18 cellular contexts compared by ENCODE assay signal in the genomic region with DNA sequence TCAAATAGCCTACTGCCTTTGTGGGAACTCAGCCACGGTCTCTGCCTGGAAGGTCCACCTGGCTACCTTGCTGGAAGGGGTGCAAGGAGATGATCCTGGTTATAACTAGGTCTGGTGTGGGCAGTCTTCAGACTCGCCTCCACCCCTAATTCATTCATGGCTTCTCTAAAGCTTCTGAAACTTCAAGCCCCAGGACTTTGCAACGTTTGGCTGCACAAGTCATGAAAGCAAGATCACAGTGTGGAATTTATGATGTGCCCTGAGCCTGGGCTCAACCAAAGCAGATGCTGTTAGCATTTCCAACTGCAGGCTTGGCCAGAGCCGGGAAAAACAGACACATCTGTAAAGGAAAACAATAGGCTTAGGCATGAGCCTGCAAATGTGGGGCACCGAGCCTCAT.
DNase-seq lines count a peak whose midpoint lies in the region; ATAC-seq lines count a peak whose summit lies in the region.
"Had no signal": no experiment of that assay in that cellular context is flagged by ENCODE, and none has a peak within 500 bp of the region (broad histone marks: within the 10 kb centered on the region; RNA-seq: fewer than 3 reads in every experiment).

No MANE protein-coding gene starts in this region.

- H3K4ac ChIP-seq in trophoblast cell (ENCODE audit: low read depth, low read length) = no peak overlapping the region

- no peaks in the 10 kb centered on the region for H3K36me3 ChIP-seq in trophoblast cell (ENCODE audit: control insufficient read depth in 1 of 2, insufficient read depth in 2 of 2, low read length in 2 of 2)
- H3K36me3 ChIP-seq: Peyer's patch had no signal

- ATAC-seq in GM21619 (IDR thresholded peaks at IDR 0.05; ENCODE audit: unreplicated experiment) (peak; percentile 34), GM21576 (IDR thresholded peaks at IDR 0.05; ENCODE audit: unreplicated experiment) (no peak)
- ATAC-seq: CD8-positive, alpha-beta T cell; GM23338; SK-N-SH treated with all-trans-retinoic acid at 6 μM for 48 hours had no signal

- H4K8ac ChIP-seq in trophoblast cell (ENCODE audit: low read depth, low read length) = no peak overlapping the region

- no peak overlapping the region for H3K9ac ChIP-seq in trophoblast cell (ENCODE audit: low read length)

- no peaks in the 10 kb centered on the region for H3K9me3 ChIP-seq in trophoblast cell (ENCODE audit: insufficient read depth, low read depth, low read length)
- H3K9me3 ChIP-seq: Peyer's patch had no signal

- H2BK12ac ChIP-seq in trophoblast cell (ENCODE audit: low read length) = no peak overlapping the region

- H4K12ac ChIP-seq in trophoblast cell (ENCODE audit: low read depth, low read length) = no peak overlapping the region

- no peaks in the 10 kb centered on the region for H3K79me1 ChIP-seq in trophoblast cell (ENCODE audit: low read length)

- WGBS in trophoblast cell (ENCODE audit: extremely low coverage, insufficient coverage, insufficient read length) = no CpG with 5 or more reads among the region's 5 CpGs

- no peak overlapping the region for H2AFZ ChIP-seq in trophoblast cell (ENCODE audit: insufficient read depth, low read length, poor library complexity)
- H2AFZ ChIP-seq: GM23338 had no signal

- H2BK120ac ChIP-seq in trophoblast cell (ENCODE audit: insufficient read depth, low read length, poor library complexity) = no peak overlapping the region

- no peak overlapping the region for H3K23ac ChIP-seq in trophoblast cell (ENCODE audit: low read length)

- H3K79me2 ChIP-seq in trophoblast cell (ENCODE audit: control insufficient read depth, insufficient read depth, low read length, poor library complexity) = no peaks in the 10 kb centered on the region

- no peak overlapping the region for H3K4me3 ChIP-seq in trophoblast cell (ENCODE audit: low read depth, low read length)
- H3K4me3 ChIP-seq: GM23338, Peyer's patch had no signal

- no peak overlapping the region for H4K91ac ChIP-seq in trophoblast cell (ENCODE audit: low read depth, low read length)

- no peak overlapping the region for H3K14ac ChIP-seq in trophoblast cell (ENCODE audit: low read length)

- DNase-seq in NCI-H82 (lab: John Stamatoyannopoulos, UW) (peak; percentile 78), islet precursor cell (peak; percentile 82), AG20443 (ENCODE audit: low spot score) (no peak), trophoblast cell (no peak)
- no peak for DNase-seq in activated effector memory CD4-positive, alpha-beta T cell treated with Interleukin-2 at 50 U/mL for 16 hours
- DNase-seq: CD8-positive, alpha-beta T cell; KBM-7; NCI-H1092 treated with DMSO at 0.1 percent for 48 hours; NCI-H1694 treated with DMSO at 0.1 percent for 48 hours; NCI-H345; NCI-H69; Peyer's patch; SHP77 had no signal

- H3K27me3 ChIP-seq in trophoblast cell (ENCODE audit: insufficient read depth, low read length) = no peaks in the 10 kb centered on the region
- H3K27me3 ChIP-seq: Peyer's patch had no signal

- no peak overlapping the region for H3K4me2 ChIP-seq in trophoblast cell (ENCODE audit: low read length)
- H3K4me2 ChIP-seq: GM23338 had no signal

- H2BK5ac ChIP-seq in trophoblast cell (ENCODE audit: low read depth, low read length, poor library complexity) = no peak overlapping the region

- no peak overlapping the region for H2AK5ac ChIP-seq in trophoblast cell (ENCODE audit: low read length)

- H3K18ac ChIP-seq in trophoblast cell (ENCODE audit: low read length) = no peak overlapping the region

- peaks cover 0 to 9% of the 10 kb centered on the region in 2 experiments for H3K4me1 ChIP-seq in trophoblast cell (ENCODE audit: control insufficient read depth in 1 of 2, insufficient read depth in 2 of 2, low read length in 2 of 2)
- H3K4me1 ChIP-seq: Peyer's patch had no signal

- H3K27ac ChIP-seq in trophoblast cell (ENCODE audit: low read depth, low read length) = no peak overlapping the region
- H3K27ac ChIP-seq: HL-60, Peyer's patch had no signal

Comparison
In these comparisons a context has a peak if more than half of its experiments do, and no peak if none do; other contexts are left out.
1. DNase-seq: peak in NCI-H82 (single experiment) and islet precursor cell (single experiment); none in AG20443 (single experiment), trophoblast cell (0 of 2) and activated effector memory CD4-positive, alpha-beta T cell treated with Interleukin-2 at 50 U/mL for 16 hours (single experiment).